In the genomic region with DNA sequence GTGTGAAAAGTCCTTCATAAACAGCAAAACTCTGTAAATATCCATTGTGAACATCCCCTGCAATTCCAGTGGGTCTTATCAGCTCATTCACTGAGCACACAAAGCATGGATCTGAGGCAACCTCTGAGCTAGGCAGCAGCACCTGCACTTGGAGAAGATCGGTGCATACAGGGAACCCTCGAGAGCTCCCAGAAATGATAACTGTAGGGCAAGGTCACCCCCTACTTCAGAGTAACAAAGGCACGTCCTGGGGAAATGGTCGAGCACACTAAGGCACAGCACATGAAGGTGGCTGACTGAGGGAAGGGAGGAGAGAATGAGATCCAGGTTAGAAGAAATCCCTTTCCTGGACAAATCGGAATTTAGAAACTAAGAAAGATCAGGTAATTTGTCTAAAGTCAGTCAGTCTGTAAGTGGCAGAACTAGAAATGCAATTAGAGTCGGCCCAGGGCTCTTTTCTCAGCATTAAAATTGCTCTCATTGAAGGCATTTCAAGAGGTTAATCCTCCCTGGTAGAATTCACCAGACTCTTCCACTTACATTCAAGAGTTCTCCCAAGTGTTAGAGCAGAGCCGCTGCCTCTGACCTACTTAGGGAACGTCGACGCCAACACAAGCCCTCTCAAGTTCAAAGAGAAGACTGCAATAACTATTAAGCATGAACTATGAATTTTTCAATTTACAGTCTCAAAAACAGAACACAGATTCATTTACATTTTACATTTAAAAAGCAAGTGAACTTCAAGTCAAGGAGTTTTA, we compare ENCODE assay signal across 22 cellular contexts. TPM values are rescaled to one million over a fixed set of nuclear protein-coding genes. Genes with fewer than 3 reads are reported as not detected.
A peak's percentile ranks its signal among the peaks of the same experiment; 100 is the strongest.
DNase-seq lines count a peak whose midpoint lies in the region; ATAC-seq, FAIRE-seq and TF ChIP-seq lines count a peak whose summit lies in the region.
"Had no signal": no experiment of that assay in that cellular context is flagged by ENCODE, and none has a peak within 500 bp of the region (broad histone marks: within the 10 kb centered on the region; RNA-seq: fewer than 3 reads in every experiment).

No MANE protein-coding gene starts in this region.

- H3K4me2 ChIP-seq in mammary epithelial cell (ENCODE audit: insufficient read depth, low read depth, low read length), result no peak overlapping the region
- H3K4me2 ChIP-seq: PC-9 had no signal

- H3K9me3 Mint-ChIP-seq in MCF 10A (ENCODE audit: unreplicated experiment), result no peaks in the 10 kb centered on the region
- no peaks in the 10 kb centered on the region for H3K9me3 Mint-ChIP-seq in nephron
- H3K9me3 Mint-ChIP-seq: H9 had no signal

- dilution Hi-C loops in mammary epithelial cell (cut with HindIII; ENCODE audit: low sequenced_read_pairs), result no loop called here

- peaks cover 23% of the 10 kb centered on the region for H3K4me1 ChIP-seq in mammary epithelial cell (ENCODE audit: insufficient read depth, low read length)
- peaks cover 14% of the 10 kb centered on the region for H3K4me1 ChIP-seq in upper lobe of right lung

- H3K27me3 Mint-ChIP-seq in MCF 10A (ENCODE audit: insufficient read depth, unreplicated experiment) (no peaks in the 10 kb centered on the region), nephron (ENCODE audit: low read depth) (no peaks in the 10 kb centered on the region)

- peaks cover 16% of the 10 kb centered on the region for H3K36me3 Mint-ChIP-seq in MCF 10A (ENCODE audit: insufficient read depth, unreplicated experiment)
- peaks cover 19% of the 10 kb centered on the region for H3K36me3 Mint-ChIP-seq in nephron (ENCODE audit: low read depth)
- H3K36me3 Mint-ChIP-seq: activated naive CD8-positive, alpha-beta T cell had no signal

- no peak for FAIRE-seq in GM12892 (lab: Jason Lieb, UNC)
- FAIRE-seq: A204.1 had no signal

- H3K27ac ChIP-seq in mammary epithelial cell (ENCODE audit: insufficient read depth, low read depth, low read length) (no peak overlapping the region), upper lobe of right lung (peak overlapping the region; percentile 65)
- H3K27ac ChIP-seq: BLaER1 treated with 17β-estradiol and CSF1 and Interleukin-3, amounts not matched to agents 10 nM and 100 nM; esophagus squamous epithelium; PC-9; skin epidermis had no signal

- no peak overlapping the region for H3K9ac ChIP-seq in mammary epithelial cell (ENCODE audit: insufficient read depth, low read length)
- H3K9ac ChIP-seq: BLaER1 treated with 17β-estradiol and CSF1 and Interleukin-3, amounts not matched to agents 10 nM and 100 nM had no signal

- TF ChIP-seq CTCF in MCF 10A (IDR thresholded peaks at IDR 0.05; ENCODE audit: unreplicated experiment), result no peak
- TF ChIP-seq CTCF in mammary epithelial cell (conservative IDR thresholded peaks at IDR 0.05 in 1 of 2, IDR thresholded peaks at IDR 0.05 in 1 of 2; ENCODE audit: extremely low read depth in 1 of 2, insufficient read depth in 1 of 2, low read depth in 1 of 2, low read length in 2 of 2), result no peak
- no peak for TF ChIP-seq CTCF in nephron (IDR thresholded peaks at IDR 0.05; ENCODE audit: unreplicated experiment in 3 of 3)
- no peak for TF ChIP-seq CTCF in upper lobe of right lung (IDR thresholded peaks at IDR 0.05)
- TF ChIP-seq CTCF in GM10248 (IDR thresholded peaks at IDR 0.05; ENCODE audit: control extremely low read depth, extremely low read depth, low read depth, missing control alignments), result no peak

- H3K4me1 Mint-ChIP-seq in MCF 10A (ENCODE audit: insufficient read depth, unreplicated experiment), result peaks cover 28% of the 10 kb centered on the region
- peaks cover 24% of the 10 kb centered on the region for H3K4me1 Mint-ChIP-seq in nephron

- no peak for DNase-seq in MCF 10A (ENCODE audit: unreplicated experiment)
- DNase-seq in mammary epithelial cell, result no peak
- DNase-seq in left cardiac atrium, result no peak
- DNase-seq in upper lobe of right lung, result peak; percentile 61
- DNase-seq in GM10248 (ENCODE audit: extremely low spot score), result no peak
- no peak for DNase-seq in GM12892 (ENCODE audit: insufficient read length)
- DNase-seq in activated T-cell treated with anti-CD3 and anti-CD28 coated beads, Interleukin-2, amount 50 U/mL, for 1 hour, result no peak
- DNase-seq: activated CD4-positive, alpha-beta T cell treated with anti-CD3 and anti-CD28 coated beads, Interleukin-2, amount 50 U/mL, for 4 hours; activated T-cell treated with anti-CD3 and anti-CD28 coated beads for 4 hours; esophagus squamous epithelium; glutamatergic neuron; H9; NCI-H2081; NCI-H748 treated with DMSO at 0.1 percent for 48 hours; PC-9; SW 1271; transverse colon had no signal

- H2AFZ ChIP-seq in mammary epithelial cell (ENCODE audit: low read depth, low read length), result no peak overlapping the region
- H2AFZ ChIP-seq: PC-9 had no signal

- ATAC-seq in left cardiac atrium (peak; percentile 55 to 73), upper lobe of right lung (peak; percentile 83)

- H3K27ac Mint-ChIP-seq in MCF 10A (ENCODE audit: low read depth, unreplicated experiment) (peak overlapping the region; percentile 17), nephron (peak overlapping the region; percentile 11 to 61 (median 42))
- H3K27ac Mint-ChIP-seq: activated naive CD8-positive, alpha-beta T cell; H9 had no signal

- H3K27me3 ChIP-seq in mammary epithelial cell (ENCODE audit: insufficient read depth, low read length) (no peaks in the 10 kb centered on the region), upper lobe of right lung (no peaks in the 10 kb centered on the region)
- H3K27me3 ChIP-seq: BLaER1 treated with 17β-estradiol and CSF1 and Interleukin-3, amounts not matched to agents 10 nM and 100 nM; esophagus squamous epithelium; transverse colon had no signal

- no TSS peak for BruUV-seq in MCF 10A (replicated peaks; lab: Mats Ljungman, UMichigan)
- no TSS peak for BruUV-seq in mammary epithelial cell (replicated peaks; lab: Mats Ljungman, UMichigan)

- H3K36me3 ChIP-seq in mammary epithelial cell (ENCODE audit: insufficient read depth, low read length) (no peaks in the 10 kb centered on the region), upper lobe of right lung (no peaks in the 10 kb centered on the region)
- H3K36me3 ChIP-seq: esophagus squamous epithelium, transverse colon had no signal

- H3K4me3 ChIP-seq in mammary epithelial cell (replicated peaks in 1 of 3; ENCODE audit: insufficient read depth in 1 of 3, low read depth in 2 of 3, low read length in 3 of 3), result no peak overlapping the region
- no peak overlapping the region for H3K4me3 ChIP-seq in upper lobe of right lung
- H3K4me3 ChIP-seq: BLaER1 treated with 17β-estradiol and CSF1 and Interleukin-3, amounts not matched to agents 10 nM and 100 nM; esophagus squamous epithelium; PC-9; skin epidermis; transverse colon had no signal

- POLR2A ChIA-PET in MCF 10A (lab: Yijun Ruan, JAX) (interaction anchor here (1.3 kb wide), 1 partner anchor 32 kb away, joined by 4 read pairs; no protein-coding TSS in a partner anchor), GM10248 (lab: Yijun Ruan, JAX) (no interaction called here)

- no peaks in the 10 kb centered on the region for H3K9me3 ChIP-seq in mammary epithelial cell (replicated peaks; ENCODE audit: insufficient read depth, low read length)
- no peaks in the 10 kb centered on the region for H3K9me3 ChIP-seq in upper lobe of right lung
- H3K9me3 ChIP-seq: transverse colon had no signal

- H3K4me3 Mint-ChIP-seq in MCF 10A (ENCODE audit: unreplicated experiment) (no peak overlapping the region), nephron (no peak overlapping the region)
- H3K4me3 Mint-ChIP-seq: activated naive CD8-positive, alpha-beta T cell; H9 had no signal

- H3K79me2 ChIP-seq in mammary epithelial cell (ENCODE audit: insufficient read depth, low read length), result peaks cover 57% of the 10 kb centered on the region

- in situ Hi-C loops in mammary epithelial cell (cut with MboI; ENCODE audit: low sequenced_read_pairs in 2 of 2), result no loop called here

- intact Hi-C loops in MCF 10A (cut with micrococcal nuclease) (no loop called here), mammary epithelial cell (cut with micrococcal nuclease) (no loop called here), left cardiac atrium (cut with DNase I) (no loop called here), upper lobe of right lung (cut with DNase I) (no loop called here)

- CTCF ChIA-PET in MCF 10A (lab: Yijun Ruan, JAX) (interaction anchor here (1.1 kb wide), 1 partner anchor 52 kb away, joined by 3 read pairs; no protein-coding TSS in a partner anchor), mammary epithelial cell (lab: Charles Lee; ENCODE audit: low non-redundant PET) (no interaction called here), GM10248 (lab: Yijun Ruan, JAX) (interaction anchor here (1.1 kb wide), 1 partner anchor 12 kb away, joined by 3 read pairs; no protein-coding TSS in a partner anchor)

- no peaks in the 10 kb centered on the region for H4K20me1 ChIP-seq in mammary epithelial cell (ENCODE audit: insufficient read depth, low read length)

- TF ChIP-seq POLR2A in GM12892 (IDR thresholded peaks at IDR 0.05; ENCODE audit: low read depth, low read length), result no peak

- WGBS in mammary epithelial cell (ENCODE audit: low coverage, missing lambda C conversion rate), result 76% methylated on average over 10 of the region's 10 CpGs

RNA-seq across cellular contexts. Expression of gene PXDN, which starts 45.9 kb away (rescaled TPM):
- total RNA-seq in MCF 10A (2022) (96.1 and 114 TPM in 2 replicates), mammary epithelial cell (100 to 1,000 TPM in 1 of 2 donors, 10 to 100 TPM in 1; 99.8 to 103 TPM), left cardiac atrium (10 to 100 TPM; 34.8 to 46.0 TPM), upper lobe of right lung (58.4 TPM)
- 99.0 TPM for polyA plus RNA-seq in mammary epithelial cell
- polyA minus RNA-seq in mammary epithelial cell, result 120 TPM
- 0.04 TPM for polyA plus RNA-seq in GM12892 (2012; ENCODE audit: missing spikeins)
